1 cellular context compared by ENCODE assay signal in the genomic region with DNA sequence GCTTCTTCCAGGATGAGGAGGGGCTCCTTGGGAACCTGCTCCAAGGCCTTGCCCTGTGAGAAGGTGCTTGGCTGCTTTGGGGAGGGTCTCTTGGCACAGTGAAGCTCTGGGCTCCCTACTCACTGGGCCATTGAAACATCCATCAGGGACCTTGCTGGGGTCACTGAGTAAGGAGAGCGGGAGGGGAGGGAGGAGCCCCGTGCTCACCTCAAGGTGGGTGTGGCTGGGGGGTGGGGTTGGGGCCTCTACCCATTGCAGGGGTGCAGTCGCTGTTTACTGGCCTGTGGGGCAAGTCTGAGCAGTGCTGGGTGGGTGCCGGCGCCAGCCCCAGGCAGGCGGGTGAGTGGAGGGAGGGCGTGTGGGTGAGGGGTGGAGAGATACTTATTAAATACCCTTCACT.
TF ChIP-seq lines count a peak whose summit lies in the region.

No MANE protein-coding gene starts in this region.

TF ChIP-seq in A549, 52 proteins besides CTCF, POLR2A, EP300 and RAD21:
- no peak for TF ChIP-seq SMC3 (IDR thresholded peaks at IDR 0.05)
- no peak for TF ChIP-seq CEBPB (IDR thresholded peaks at IDR 0.05)
- TF ChIP-seq POLR2AphosphoS2 (conservative IDR thresholded peaks at IDR 0.05; ENCODE audit: low read length) = no peak; the same call in 1 of the 2 replicates
- TF ChIP-seq MAFK (IDR thresholded peaks at IDR 0.05; ENCODE audit: partially characterized antibody) = no peak
